Comparison of ENCODE assay signal across 16 cellular contexts in the genomic region with DNA sequence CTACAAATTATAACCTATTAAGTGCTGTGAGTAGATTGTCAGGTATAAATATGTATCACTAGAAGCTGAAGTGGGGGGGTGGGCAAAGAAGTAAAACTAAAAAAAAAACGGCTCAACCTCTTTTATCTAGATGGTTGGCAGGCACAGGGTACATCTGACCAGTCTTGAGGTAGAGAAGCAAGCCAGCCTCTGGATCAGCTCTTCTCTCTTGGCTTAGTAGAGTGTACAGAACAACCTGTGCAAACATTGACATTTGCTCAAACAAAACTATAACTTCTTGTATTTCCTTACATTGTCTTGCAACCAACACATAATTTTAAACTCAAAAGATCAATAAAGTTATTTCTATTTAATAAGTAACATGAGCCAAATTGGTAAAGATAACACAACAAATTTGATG. TPM values are rescaled to one million over a fixed set of nuclear protein-coding genes. Genes with fewer than 3 reads are reported as not detected.
DNase-seq lines count a peak whose midpoint lies in the region; ATAC-seq, FAIRE-seq and TF ChIP-seq lines count a peak whose summit lies in the region.
"Had no signal": no experiment of that assay in that cellular context is flagged by ENCODE, and none has a peak within 500 bp of the region (broad histone marks: within the 10 kb centered on the region; RNA-seq: fewer than 3 reads in every experiment).

No MANE protein-coding gene starts in this region.

- no peaks in the 10 kb centered on the region for H4K20me1 ChIP-seq in HepG2 (ENCODE audit: insufficient read depth, low read length)
- H4K20me1 ChIP-seq: BLaER1 had no signal

- no peaks in the 10 kb centered on the region for H3K4me1 Mint-ChIP-seq in central memory CD8-positive, alpha-beta T cell
- H3K4me1 Mint-ChIP-seq: GM23338 had no signal

- DNase-seq in DMS53 (lab: John Stamatoyannopoulos, UW) (peak; percentile 32), DMS53 treated with DMSO at 0.1 percent for 48 hours (lab: John Stamatoyannopoulos, UW; ENCODE audit: unreplicated experiment) (no peak), HepG2 (ENCODE audit: low spot score) (no peak), right lobe of liver (no peak), stomach (peak; percentile 29), sciatic nerve (ENCODE audit: low spot score) (no peak)
- DNase-seq in central memory CD8-positive, alpha-beta T cell (ENCODE audit: low spot score in 2 of 2), result no peak
- DNase-seq: 8988T; Calu3; CD8-positive, alpha-beta T cell; HCEC 1CT had no signal

- no peak for FAIRE-seq in HepG2 (lab: Jason Lieb, UNC)
- FAIRE-seq: GM12891, H54 had no signal

- no peak overlapping the region for H3K4me2 ChIP-seq in HepG2 (ENCODE audit: low read depth, low read length)
- H3K4me2 ChIP-seq: BLaER1, GM23338 had no signal

- WGBS in HepG2 (ENCODE audit: low lambda C conversion rate), result 71% methylated on average over 1 of the region's 1 CpG
- 71% methylated on average over 1 of the region's 1 CpG for WGBS in right lobe of liver (ENCODE audit: insufficient coverage, low coverage, low lambda C conversion rate, missing lambda C conversion rate)
- WGBS in stomach, 5 donors, result 11 to 65% (median 52%) methylated on average over 1 of the region's 1 CpG

- POLR2A ChIA-PET in HepG2 (lab: Yijun Ruan, JAX), result no interaction called here

- ATAC-seq in HepG2 (peak; percentile 34; the same call in 1 of the 3 replicates), right lobe of liver (no peak), GM18867 (IDR thresholded peaks at IDR 0.05; ENCODE audit: unreplicated experiment) (no peak), sciatic nerve (no peak)
- ATAC-seq in central memory CD8-positive, alpha-beta T cell (replicated peaks; ENCODE audit: extremely low read depth, poor library complexity, severe bottlenecking), result no peak
- ATAC-seq: CD8-positive, alpha-beta T cell; GM23338 had no signal

- CTCF ChIA-PET in HepG2 (lab: Yijun Ruan, JAX; ENCODE audit: low intra/inter-chr PET ratio, low total read pairs), result no interaction called here

- TF ChIP-seq EP300 in HepG2 (IDR thresholded peaks at IDR 0.05; ENCODE audit: low read depth in 2 of 2, low read length in 2 of 2) (no peak), HepG2 (CRISPR knock-in tag; IDR thresholded peaks at IDR 0.05; ENCODE audit: borderline replicate concordance) (no peak), stomach (IDR thresholded peaks at IDR 0.05) (no peak)

- peak overlapping the region; percentile 11 for H3K27ac Mint-ChIP-seq in central memory CD8-positive, alpha-beta T cell (ENCODE audit: low read depth)
- H3K27ac Mint-ChIP-seq: CD8-positive, alpha-beta T cell; GM23338 had no signal

- no peak for TF ChIP-seq RAD21 in HepG2 (CRISPR knock-in tag; IDR thresholded peaks at IDR 0.05)

- intact Hi-C loops in HepG2 (cut with micrococcal nuclease; ENCODE audit: unreplicated experiment), result no loop called here
- intact Hi-C loops in right lobe of liver (cut with DNase I), result no loop called here
- intact Hi-C loops in stomach (cut with DNase I; ENCODE audit: low total_unique reads), result no loop called here
- intact Hi-C loops in sciatic nerve (cut with DNase I), result no loop called here

- BruUV-seq in HepG2 (replicated peaks; lab: Mats Ljungman, UMichigan), result no TSS peak

- H3K79me2 ChIP-seq in HepG2 (ENCODE audit: insufficient read depth, low read length), result no peaks in the 10 kb centered on the region

- no peak overlapping the region for H3K4me3 ChIP-seq in HepG2 (replicated peaks in 1 of 3; ENCODE audit: insufficient read depth in 1 of 3, low read depth in 2 of 3, low read length in 3 of 3)
- no peak overlapping the region for H3K4me3 ChIP-seq in right lobe of liver
- H3K4me3 ChIP-seq in stomach, result no peak overlapping the region
- H3K4me3 ChIP-seq: BLaER1, GM23338 had no signal

- TF ChIP-seq CTCF in HepG2 (CRISPR knock-in tag; IDR thresholded peaks at IDR 0.05) (no peak), right lobe of liver (IDR thresholded peaks at IDR 0.05) (no peak), stomach (IDR thresholded peaks at IDR 0.05) (no peak)

- no peak overlapping the region for H3K9ac ChIP-seq in HepG2 (ENCODE audit: insufficient read depth, low read depth, low read length)
- H3K9ac ChIP-seq: BLaER1 had no signal

- H3K27me3 Mint-ChIP-seq in central memory CD8-positive, alpha-beta T cell, result no peaks in the 10 kb centered on the region

- H3K27ac ChIP-seq in HepG2 (ENCODE audit: extremely low read length, insufficient read depth, low read length) (no peak overlapping the region), right lobe of liver (no peak overlapping the region), stomach (no peak overlapping the region)
- H3K27ac ChIP-seq: BLaER1 had no signal

- peaks cover 3 to 7% of the 10 kb centered on the region in 2 experiments; a peak in 1 of 5 replicates for H3K36me3 ChIP-seq in HepG2 (replicated peaks in 1 of 2; ENCODE audit: control insufficient read depth in 1 of 2, insufficient read depth in 2 of 2, low read length in 2 of 2)
- H3K36me3 ChIP-seq in right lobe of liver, result peaks cover 0 to 4% (median 0%) of the 10 kb centered on the region in 4 donors
- no peaks in the 10 kb centered on the region for H3K36me3 ChIP-seq in stomach

- no peak for TF ChIP-seq POLR2A in HepG2 (IDR thresholded peaks at IDR 0.05; ENCODE audit: insufficient read depth in 1 of 2, low read depth in 2 of 2, low read length in 2 of 2)
- TF ChIP-seq POLR2A in right lobe of liver (IDR thresholded peaks at IDR 0.05), result no peak
- no peak for TF ChIP-seq POLR2A in stomach (IDR thresholded peaks at IDR 0.05)

- H3K9me3 Mint-ChIP-seq in central memory CD8-positive, alpha-beta T cell, result no peaks in the 10 kb centered on the region
- H3K9me3 Mint-ChIP-seq: CD8-positive, alpha-beta T cell; GM23338 had no signal

- H3K9me3 ChIP-seq in HepG2 (ENCODE audit: low read length) (no peaks in the 10 kb centered on the region), right lobe of liver (no peaks in the 10 kb centered on the region), stomach (no peaks in the 10 kb centered on the region)
- H3K9me3 ChIP-seq: BLaER1 had no signal

- no peak overlapping the region for H2AFZ ChIP-seq in HepG2 (ENCODE audit: low read length)
- H2AFZ ChIP-seq: GM23338 had no signal

- no peaks in the 10 kb centered on the region for H3K27me3 ChIP-seq in HepG2 (ENCODE audit: control insufficient read depth in 1 of 2, insufficient read depth in 2 of 2, low read length in 2 of 2)
- H3K27me3 ChIP-seq in right lobe of liver, result no peaks in the 10 kb centered on the region
- H3K27me3 ChIP-seq in stomach, result no peaks in the 10 kb centered on the region
- H3K27me3 ChIP-seq: BLaER1 had no signal

- H3K4me1 ChIP-seq in HepG2 (ENCODE audit: insufficient read depth, low read length) (no peaks in the 10 kb centered on the region), right lobe of liver (no peaks in the 10 kb centered on the region), stomach (no peaks in the 10 kb centered on the region)
- H3K4me1 ChIP-seq: BLaER1 had no signal

- peaks cover 2% of the 10 kb centered on the region for H3K36me3 Mint-ChIP-seq in central memory CD8-positive, alpha-beta T cell (ENCODE audit: insufficient read depth)

- in situ Hi-C loops in HepG2 (cut with HindIII; ENCODE audit: extremely low pct_ligation_motif_present, low pct_unique_long_range_greater_than_20kb), result no loop called here

- H3K4me3 Mint-ChIP-seq in central memory CD8-positive, alpha-beta T cell, result no peak overlapping the region
- H3K4me3 Mint-ChIP-seq: CD8-positive, alpha-beta T cell; GM23338 had no signal

RNA-seq across cellular contexts. Expression of a gene that starts 25.6 kb away (rescaled TPM):
- total RNA-seq in HepG2 (2016; rRNA removed; fragmentation: Illumina TruSeq; extraction: Trizol), result 27.3 and 34.6 TPM in 2 replicates
- 48.8 and 50.9 TPM in 2 replicates for total RNA-seq in HepG2 (2016; cell fraction: cytosol; rRNA removed; fragmentation: Illumina TruSeq; extraction: Trizol; ENCODE audit: low read depth)
- 24.8 and 29.9 TPM in 2 replicates for total RNA-seq in HepG2 (2016; cell fraction: insoluble cytoplasmic fraction; rRNA removed; fragmentation: Illumina TruSeq; extraction: Trizol)
- 23.3 and 30.7 TPM in 2 replicates for total RNA-seq in HepG2 (2016; cell fraction: membrane; rRNA removed; fragmentation: Illumina TruSeq; extraction: Trizol)
- 26.5 and 27.7 TPM in 2 replicates for total RNA-seq in HepG2 (2016; cell fraction: nucleus; rRNA removed; fragmentation: Illumina TruSeq; extraction: Trizol)
- polyA plus RNA-seq in HepG2 (2011; rRNA removed), result 3.3 and 4.8 TPM in 2 replicates
- polyA plus RNA-seq in HepG2 (2011; cell fraction: cytosol; rRNA removed), result 1.5 and 2.0 TPM in 2 replicates
- polyA plus RNA-seq in HepG2 (2011; cell fraction: nucleus; rRNA removed), result 4.2 and 6.5 TPM in 2 replicates
- 2.7 and 5.2 TPM in 2 replicates for polyA plus RNA-seq in HepG2 (2012)
- polyA plus RNA-seq in HepG2 (2016; cell fraction: cytosol; fragmentation: Illumina TruSeq; extraction: Trizol; ENCODE audit: low read depth), result 0.80 and 1.0 TPM in 2 replicates
- polyA plus RNA-seq in HepG2 (2016; cell fraction: insoluble cytoplasmic fraction; fragmentation: Illumina TruSeq; extraction: Trizol; ENCODE audit: low read depth), result 17.5 and 17.6 TPM in 2 replicates
- 1.9 and 3.0 TPM in 2 replicates for polyA plus RNA-seq in HepG2 (2016; cell fraction: membrane; fragmentation: Illumina TruSeq; extraction: Trizol; ENCODE audit: low read depth)
- 24.2 and 24.3 TPM in 2 replicates for polyA plus RNA-seq in HepG2 (2016; cell fraction: nucleus; fragmentation: Illumina TruSeq; extraction: Trizol; ENCODE audit: insufficient read depth, low read depth)
- polyA minus RNA-seq in HepG2 (2011; rRNA and poly(A)+ RNA removed; ENCODE audit: low replicate concordance), result 1.7 and 3.5 TPM in 2 replicates
- polyA minus RNA-seq in HepG2 (2011; cell fraction: cytosol; rRNA and poly(A)+ RNA removed), result 3.5 and 4.4 TPM in 2 replicates
- 13.1 and 13.6 TPM in 2 replicates for polyA minus RNA-seq in HepG2 (2011; cell fraction: nucleus; rRNA and poly(A)+ RNA removed)
- 10 to 100 TPM in 1 of 6 experiments, 1 to 10 TPM in 5; 2.6 to 18.9 (median 3.8) TPM for total RNA-seq in right lobe of liver
- 10 to 100 TPM in 3 of 5 donors, 1 to 10 TPM in 2; 5.2 to 16.3 (median 11.6) TPM for total RNA-seq in stomach
- 1 to 10 TPM in 1 of 3 donors, under 1 TPM in 2; 0.31 to 2.5 (median 0.50) TPM for polyA plus RNA-seq in stomach
- total RNA-seq in sciatic nerve, result 6.7 TPM

RNA-seq across cellular contexts. Expression of a gene that starts 39.1 kb away (rescaled TPM):
- total RNA-seq in HepG2 (2016; rRNA removed; fragmentation: Illumina TruSeq; extraction: Trizol) (10.5 and 16.1 TPM in 2 replicates), right lobe of liver (1 to 10 TPM; 4.7 to 9.0 (median 5.6) TPM), stomach (100 to 1,000 TPM in 1 of 5 donors, 10 to 100 TPM in 4; 25.9 to 104 (median 31.2) TPM), sciatic nerve (52.3 TPM)
- 28.3 and 28.9 TPM in 2 replicates for total RNA-seq in HepG2 (2016; cell fraction: cytosol; rRNA removed; fragmentation: Illumina TruSeq; extraction: Trizol; ENCODE audit: low read depth)
- total RNA-seq in HepG2 (2016; cell fraction: insoluble cytoplasmic fraction; rRNA removed; fragmentation: Illumina TruSeq; extraction: Trizol), result 10.9 and 15.6 TPM in 2 replicates
- 18.9 and 23.9 TPM in 2 replicates for total RNA-seq in HepG2 (2016; cell fraction: membrane; rRNA removed; fragmentation: Illumina TruSeq; extraction: Trizol)
- total RNA-seq in HepG2 (2016; cell fraction: nucleus; rRNA removed; fragmentation: Illumina TruSeq; extraction: Trizol), result 31.1 and 32.9 TPM in 2 replicates
- polyA plus RNA-seq in HepG2 (2011; rRNA removed) (6.9 and 10.1 TPM in 2 replicates), stomach (1 to 10 TPM; 4.6 to 5.8 (median 5.4) TPM)
- 1.8 and 2.9 TPM in 2 replicates for polyA plus RNA-seq in HepG2 (2011; cell fraction: cytosol; rRNA removed)
- polyA plus RNA-seq in HepG2 (2011; cell fraction: nucleus; rRNA removed), result 8.8 and 11.0 TPM in 2 replicates
- polyA plus RNA-seq in HepG2 (2012), result 3.1 and 5.3 TPM in 2 replicates
- polyA plus RNA-seq in HepG2 (2016; cell fraction: cytosol; fragmentation: Illumina TruSeq; extraction: Trizol; ENCODE audit: low read depth), result 0.92 and 1.1 TPM in 2 replicates
- 8.2 and 8.4 TPM in 2 replicates for polyA plus RNA-seq in HepG2 (2016; cell fraction: insoluble cytoplasmic fraction; fragmentation: Illumina TruSeq; extraction: Trizol; ENCODE audit: low read depth)
- polyA plus RNA-seq in HepG2 (2016; cell fraction: membrane; fragmentation: Illumina TruSeq; extraction: Trizol; ENCODE audit: low read depth), result 1.9 and 2.2 TPM in 2 replicates
- 34.2 and 35.6 TPM in 2 replicates for polyA plus RNA-seq in HepG2 (2016; cell fraction: nucleus; fragmentation: Illumina TruSeq; extraction: Trizol; ENCODE audit: insufficient read depth, low read depth)
- 3.9 and 6.3 TPM in 2 replicates for polyA minus RNA-seq in HepG2 (2011; rRNA and poly(A)+ RNA removed; ENCODE audit: low replicate concordance)
- 4.6 and 4.7 TPM in 2 replicates for polyA minus RNA-seq in HepG2 (2011; cell fraction: cytosol; rRNA and poly(A)+ RNA removed)
- 43.3 and 55.6 TPM in 2 replicates for polyA minus RNA-seq in HepG2 (2011; cell fraction: nucleus; rRNA and poly(A)+ RNA removed)

Comparison
In these comparisons a context has a peak if more than half of its experiments do, and no peak if none do; other contexts are left out.
1. DNase-seq: peak in DMS53 (single experiment) and stomach (single experiment); none in DMS53 treated with DMSO at 0.1 percent for 48 hours (single experiment), HepG2 (single experiment), right lobe of liver (0 of 3), central memory CD8-positive, alpha-beta T cell (0 of 2) and sciatic nerve (single experiment).